In the genomic region with DNA sequence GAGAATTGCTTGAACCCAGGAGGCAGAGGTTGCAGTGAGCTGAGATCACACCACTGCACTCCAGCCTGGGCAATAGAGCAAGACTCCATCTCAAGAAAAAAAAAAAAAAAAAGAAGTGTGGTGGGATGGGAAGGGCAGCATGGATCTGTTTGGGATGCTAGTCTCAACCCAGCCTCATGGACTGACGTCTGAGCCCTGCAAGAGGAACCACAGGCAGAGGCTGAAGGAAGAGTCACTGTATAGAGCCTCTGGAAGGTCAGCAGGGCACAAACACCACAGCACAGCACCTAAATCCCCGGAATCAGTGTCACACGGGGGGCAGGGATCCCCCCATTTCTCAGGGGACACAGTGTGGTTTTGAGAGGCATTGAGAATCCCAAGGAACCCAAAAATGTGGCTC, we compare ENCODE assay signal across 16 cellular contexts. TPM values are rescaled to one million over a fixed set of nuclear protein-coding genes. Genes with fewer than 3 reads are reported as not detected.
DNase-seq lines count a peak whose midpoint lies in the region; ATAC-seq and TF ChIP-seq lines count a peak whose summit lies in the region.
"Had no signal": no experiment of that assay in that cellular context is flagged by ENCODE, and none has a peak within 500 bp of the region (broad histone marks: within the 10 kb centered on the region; RNA-seq: fewer than 3 reads in every experiment).

No MANE protein-coding gene starts in this region.

- H3K9ac ChIP-seq in BLaER1: no peak overlapping the region
- H3K9ac ChIP-seq: GM23248 had no signal

- H3K9me3 ChIP-seq in BLaER1 (no peaks in the 10 kb centered on the region), HEK293 (ENCODE audit: control insufficient read depth, insufficient read depth, low read depth, low read length) (no peaks in the 10 kb centered on the region), left lung (no peaks in the 10 kb centered on the region), upper lobe of right lung (no peaks in the 10 kb centered on the region), hepatocyte (ENCODE audit: low read depth) (no peaks in the 10 kb centered on the region)
- H3K9me3 ChIP-seq: Caco-2 had no signal

- no peaks in the 10 kb centered on the region for H4K20me1 ChIP-seq in BLaER1
- no peaks in the 10 kb centered on the region for H4K20me1 ChIP-seq in hepatocyte (ENCODE audit: insufficient read depth, poor library complexity, severe bottlenecking)

- TF ChIP-seq CTCF in HEK293 (tag by site-specific recombination; IDR thresholded peaks at IDR 0.05): no peak
- no peak for TF ChIP-seq CTCF in left lung (IDR thresholded peaks at IDR 0.05)
- TF ChIP-seq CTCF in upper lobe of right lung (IDR thresholded peaks at IDR 0.05): no peak
- no peak for TF ChIP-seq CTCF in hepatocyte (IDR thresholded peaks at IDR 0.05; ENCODE audit: poor library complexity)

- peak overlapping the region; percentile 44 for H3K4me2 ChIP-seq in BLaER1
- no peak overlapping the region for H3K4me2 ChIP-seq in hepatocyte

- no peaks in the 10 kb centered on the region for H3K79me2 ChIP-seq in hepatocyte

- peaks cover 47% of the 10 kb centered on the region for H3K4me1 ChIP-seq in BLaER1
- no peaks in the 10 kb centered on the region for H3K4me1 ChIP-seq in HEK293 (ENCODE audit: control insufficient read depth, insufficient read depth, low read length)
- H3K4me1 ChIP-seq in left lung: peaks cover 0 to 40% of the 10 kb centered on the region in 2 donors
- no peaks in the 10 kb centered on the region for H3K4me1 ChIP-seq in upper lobe of right lung
- peaks cover 3% of the 10 kb centered on the region for H3K4me1 ChIP-seq in hepatocyte (ENCODE audit: insufficient read depth)
- H3K4me1 ChIP-seq: Caco-2 had no signal

- 56% methylated on average over 3 of the region's 3 CpGs for WGBS in hepatocyte (ENCODE audit: low lambda C conversion rate, missing lambda C conversion rate)

- H3K4me3 ChIP-seq in BLaER1: no peak overlapping the region
- H3K4me3 ChIP-seq in HEK293 (ENCODE audit: low read depth, low read length): no peak overlapping the region
- H3K4me3 ChIP-seq in left lung: no peak overlapping the region
- no peak overlapping the region for H3K4me3 ChIP-seq in upper lobe of right lung
- no peak overlapping the region for H3K4me3 ChIP-seq in hepatocyte
- H3K4me3 ChIP-seq: GM23248 had no signal

- H3K27ac ChIP-seq in BLaER1 (no peak overlapping the region), HEK293 (ENCODE audit: extremely low read depth, low read depth, low read length) (no peak overlapping the region), left lung (no peak overlapping the region), upper lobe of right lung (no peak overlapping the region), hepatocyte (no peak overlapping the region)
- H3K27ac ChIP-seq: GM23248 had no signal

- no peaks in the 10 kb centered on the region for H3K9me2 ChIP-seq in hepatocyte (replicated peaks; ENCODE audit: insufficient read depth)

- H2AFZ ChIP-seq in hepatocyte: no peak overlapping the region
- H2AFZ ChIP-seq: GM23248 had no signal

- DNase-seq in left lung (no peak), upper lobe of right lung (no peak), hepatocyte (ENCODE audit: low spot score) (no peak)
- DNase-seq: ACHN; Caco-2; CD8-positive, alpha-beta memory T cell; DND-41; GDM1; GM23248 had no signal

- CTCF ChIA-PET in HEK293 (lab: Yijun Ruan, JAX): no interaction called here

- intact Hi-C loops in left lung (cut with DNase I) (no loop called here), upper lobe of right lung (cut with DNase I) (no loop called here)

- ATAC-seq in left lung (peak; percentile 67), upper lobe of right lung (peak; percentile 68), HG03520 (IDR thresholded peaks at IDR 0.05; ENCODE audit: unreplicated experiment) (no peak), GM21825 (IDR thresholded peaks at IDR 0.05; ENCODE audit: unreplicated experiment) (no peak)
- ATAC-seq: HCT116 had no signal

- POLR2A ChIA-PET in HEK293 (lab: Yijun Ruan, JAX): no interaction called here

- no peaks in the 10 kb centered on the region for H3K27me3 ChIP-seq in BLaER1
- peaks cover 0 to 60% of the 10 kb centered on the region in 2 donors for H3K27me3 ChIP-seq in left lung
- H3K27me3 ChIP-seq in upper lobe of right lung: peaks cover 14% of the 10 kb centered on the region
- peaks cover 12% of the 10 kb centered on the region for H3K27me3 ChIP-seq in hepatocyte

- H3K36me3 ChIP-seq in BLaER1 (no peaks in the 10 kb centered on the region), HEK293 (ENCODE audit: control insufficient read depth in 2 of 2, insufficient read depth in 1 of 2, low read length in 2 of 2) (no peaks in the 10 kb centered on the region), left lung (no peaks in the 10 kb centered on the region), upper lobe of right lung (no peaks in the 10 kb centered on the region), hepatocyte (replicated peaks; ENCODE audit: insufficient read depth, low read depth) (no peaks in the 10 kb centered on the region)

TF ChIP-seq in HEK293, 187 proteins besides CTCF, POLR2A, EP300 and RAD21:
- TF ChIP-seq ZNF114 (tag by site-specific recombination; IDR thresholded peaks at IDR 0.05) (no peak), ZNF626 (tag by site-specific recombination; IDR thresholded peaks at IDR 0.05) (no peak), ZNF10 (tag by site-specific recombination; IDR thresholded peaks at IDR 0.05) (no peak), ZNF664 (tag by site-specific recombination; IDR thresholded peaks at IDR 0.05) (peak; percentile 45; the same call in 1 of the 2 replicates), ZNF621 (tag by site-specific recombination; IDR thresholded peaks at IDR 0.05) (no peak), ZNF121 (tag by site-specific recombination; IDR thresholded peaks at IDR 0.05) (peak; percentile 28; the same call in 1 of the 2 replicates), SCRT2 (tag by site-specific recombination; IDR thresholded peaks at IDR 0.05) (no peak), ZNF510 (tag by site-specific recombination; IDR thresholded peaks at IDR 0.05; ENCODE audit: insufficient replicate concordance) (no peak), ZBTB7A (tag by site-specific recombination; IDR thresholded peaks at IDR 0.05; ENCODE audit: low read depth) (no peak), ZBTB17 (tag by site-specific recombination; IDR thresholded peaks at IDR 0.05) (no peak)
- TF ChIP-seq, protein P1, sequence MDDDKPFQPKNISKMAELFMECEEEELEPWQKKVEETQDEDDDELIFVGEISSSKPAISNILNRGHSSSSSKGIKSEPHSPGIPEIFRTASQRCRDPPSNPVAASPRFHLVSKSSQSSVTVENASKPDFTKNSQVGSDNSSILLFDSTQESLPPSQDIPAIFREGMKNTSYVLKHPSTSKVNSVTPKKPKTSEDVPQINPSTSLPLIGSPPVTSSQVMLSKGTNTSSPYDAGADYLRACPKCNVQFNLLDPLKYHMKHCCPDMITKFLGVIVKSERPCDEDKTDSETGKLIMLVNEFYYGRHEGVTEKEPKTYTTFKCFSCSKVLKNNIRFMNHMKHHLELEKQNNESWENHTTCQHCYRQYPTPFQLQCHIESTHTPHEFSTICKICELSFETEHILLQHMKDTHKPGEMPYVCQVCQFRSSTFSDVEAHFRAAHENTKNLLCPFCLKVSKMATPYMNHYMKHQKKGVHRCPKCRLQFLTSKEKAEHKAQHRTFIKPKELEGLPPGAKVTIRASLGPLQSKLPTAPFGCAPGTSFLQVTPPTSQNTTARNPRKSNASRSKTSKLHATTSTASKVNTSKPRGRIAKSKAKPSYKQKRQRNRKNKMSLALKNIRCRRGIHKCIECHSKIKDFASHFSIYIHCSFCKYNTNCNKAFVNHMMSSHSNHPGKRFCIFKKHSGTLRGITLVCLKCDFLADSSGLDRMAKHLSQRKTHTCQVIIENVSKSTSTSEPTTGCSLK (tag by site-specific recombination; IDR thresholded peaks at IDR 0.05): no peak

RNA-seq across cellular contexts. Expression of a gene that starts 10.9 kb away (rescaled TPM):
- total RNA-seq in left lung (100 to 1,000 TPM; 122 to 147 TPM), upper lobe of right lung (169 TPM), hepatocyte (38.7 and 39.9 TPM in 2 replicates)
- 73.2 and 82.5 TPM in 2 replicates for polyA plus RNA-seq in hepatocyte

RNA-seq across cellular contexts. Expression of a gene that starts 11.0 kb away (rescaled TPM):
- total RNA-seq in left lung: 1 to 10 TPM; 4.1 to 5.2 TPM
- 9.6 TPM for total RNA-seq in upper lobe of right lung
- 1.6 and 2.9 TPM in 2 replicates for total RNA-seq in hepatocyte
- polyA plus RNA-seq in hepatocyte: 4.1 and 4.8 TPM in 2 replicates
- polyA plus RNA-seq: CD8-positive, alpha-beta memory T cell had no signal

RNA-seq across cellular contexts. Expression of a gene that starts 19.4 kb away (rescaled TPM):
- total RNA-seq in left lung: 10 to 100 TPM; 22.6 to 23.6 TPM
- total RNA-seq in upper lobe of right lung: 23.2 TPM
- total RNA-seq in hepatocyte: 36.3 and 36.9 TPM in 2 replicates
- polyA plus RNA-seq in hepatocyte: 39.4 and 42.7 TPM in 2 replicates

RNA-seq across cellular contexts. Expression of a gene that starts 21.1 kb away (rescaled TPM):
- total RNA-seq in left lung: not detected
- total RNA-seq in upper lobe of right lung: not detected
- 16.7 and 20.8 TPM in 2 replicates for total RNA-seq in hepatocyte
- 42.6 and 54.0 TPM in 2 replicates for polyA plus RNA-seq in hepatocyte
- total RNA-seq: A172; CD8-positive, alpha-beta memory T cell; GM23248 had no signal
- polyA plus RNA-seq: CD14-positive monocyte; CD8-positive, alpha-beta memory T cell; GM23248 had no signal

RNA-seq across cellular contexts. Expression of a gene that starts 35.6 kb away (rescaled TPM):
- total RNA-seq in left lung (1 to 10 TPM; 2.1 to 6.0 TPM), upper lobe of right lung (5.6 TPM), hepatocyte (0.33 TPM in 1 of 2 replicates, not detected in the other)
- 2.7 and 4.3 TPM in 2 replicates for polyA plus RNA-seq in hepatocyte
- total RNA-seq: A172; CD8-positive, alpha-beta memory T cell; GM23248 had no signal
- polyA plus RNA-seq: CD8-positive, alpha-beta memory T cell had no signal

Comparison
In these comparisons a context has a peak if more than half of its experiments do, and no peak if none do; other contexts are left out.
1. ATAC-seq: peak in left lung (single experiment) and upper lobe of right lung (single experiment); none in HG03520 (single experiment) and GM21825 (single experiment).